In the genomic region with DNA sequence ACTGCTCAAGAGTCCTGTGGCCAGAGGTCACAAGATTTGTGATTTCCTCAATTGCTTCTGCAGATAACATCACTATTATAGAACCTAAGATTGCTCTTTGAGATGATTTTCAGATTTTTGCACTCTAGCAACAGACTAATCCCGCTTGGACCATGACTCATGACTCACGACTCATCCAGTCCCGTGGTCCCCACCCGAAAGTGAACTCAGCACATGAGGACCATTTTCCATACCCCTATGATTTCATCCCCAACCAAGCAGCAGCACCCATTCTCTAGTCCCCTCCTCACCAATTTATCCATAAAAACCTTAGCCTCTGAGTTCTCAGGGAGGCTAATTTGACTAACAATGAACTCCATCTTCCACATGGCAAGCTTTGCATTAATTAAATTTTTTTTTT, we compare ENCODE assay signal across 24 cellular contexts.
"Had no signal": no experiment of that assay in that cellular context is flagged by ENCODE, and none has a peak within 500 bp of the region (broad histone marks: within the 10 kb centered on the region; RNA-seq: fewer than 3 reads in every experiment).

No MANE protein-coding gene starts in this region.

- H3K4me3 ChIP-seq: ascending aorta, breast epithelium, gastroesophageal sphincter, heart right ventricle, left ventricle myocardium inferior, mucosa of descending colon, neural progenitor cell, vagina had no signal

- H3K27me3 ChIP-seq: ascending aorta, breast epithelium, gastroesophageal sphincter, heart right ventricle, neural progenitor cell, vagina had no signal

- H3K9ac ChIP-seq: neural progenitor cell had no signal

- H3K27ac ChIP-seq: ascending aorta, breast epithelium, gastroesophageal sphincter, heart right ventricle, left ventricle myocardium inferior, neural progenitor cell, vagina had no signal

- H3K4me3 Mint-ChIP-seq: activated CD4-positive, alpha-beta memory T cell treated with anti-CD3 and anti-CD28 coated beads for 36 hours; activated CD4-positive, alpha-beta T cell treated with anti-CD3 and anti-CD28 coated beads for 36 hours; activated naive CD4-positive, alpha-beta T cell treated with anti-CD3 and anti-CD28 coated beads for 36 hours; memory B cell; naive B cell; neural progenitor cell; stimulated activated naive CD8-positive, alpha-beta T cell treated with anti-CD3 and anti-CD28 coated beads, Interleukin-15, Interleukin-2, amounts not matched to agents 100 ng/mL and 50 ng/mL, for 24 hours; WTC11 had no signal

- H2AFZ ChIP-seq: neural progenitor cell had no signal

- H3K36me3 Mint-ChIP-seq: activated CD4-positive, alpha-beta memory T cell treated with anti-CD3 and anti-CD28 coated beads for 36 hours; memory B cell; naive B cell; neural progenitor cell had no signal

- H3K4me2 ChIP-seq: neural progenitor cell had no signal

- H3K9me3 ChIP-seq: ascending aorta, breast epithelium, gastroesophageal sphincter, mucosa of descending colon, vagina had no signal

- DNase-seq: activated CD4-positive, alpha-beta memory T cell treated with anti-CD3 and anti-CD28 coated beads for 36 hours; activated CD4-positive, alpha-beta T cell treated with anti-CD3 and anti-CD28 coated beads for 36 hours; activated naive CD4-positive, alpha-beta T cell treated with anti-CD3 and anti-CD28 coated beads for 36 hours; activated T-cell treated with anti-CD3 and anti-CD28 coated beads, Interleukin-2, amount 50 U/mL, for 1 hour; cerebellar nuclear complex; cortex of kidney; erythroblast; heart right ventricle; kidney glomerular epithelial cell; left ventricle myocardium inferior; mucosa of descending colon; naive B cell; stimulated activated CD4-positive, alpha-beta T cell treated with anti-CD3 and anti-CD28 coated beads, Interleukin-2, amount 100 ng/mL, for 24 hours; trophoblast cell had no signal

- H3K36me3 ChIP-seq: ascending aorta, breast epithelium, gastroesophageal sphincter, heart right ventricle, left ventricle myocardium inferior, neural progenitor cell, vagina had no signal

- H3K9me3 Mint-ChIP-seq: activated naive CD4-positive, alpha-beta T cell treated with anti-CD3 and anti-CD28 coated beads for 36 hours; activated T-helper 2 cell treated with anti-CD3 and anti-CD28 coated beads, Interferon-gamma antibody, Interleukin-2, Interleukin-4, amounts not matched to agents 10 μg/mL and 5 μg/mL and 100 μg/mL, durations not matched to agents 14 hours and 24 hours and 36 hours; memory B cell; stimulated activated naive CD8-positive, alpha-beta T cell treated with anti-CD3 and anti-CD28 coated beads, Interleukin-15, Interleukin-2, amounts not matched to agents 100 ng/mL and 50 ng/mL, for 24 hours had no signal

- ATAC-seq: activated CD4-positive, alpha-beta T cell treated with anti-CD3 and anti-CD28 coated beads for 36 hours; gastroesophageal sphincter; heart right ventricle; mucosa of descending colon; WTC11 had no signal

- H3K4me1 Mint-ChIP-seq: activated CD4-positive, alpha-beta T cell treated with anti-CD3 and anti-CD28 coated beads for 36 hours; memory B cell; naive B cell; neural progenitor cell; WTC11 had no signal

- H3K27ac Mint-ChIP-seq: activated CD4-positive, alpha-beta memory T cell treated with anti-CD3 and anti-CD28 coated beads for 36 hours; activated CD4-positive, alpha-beta T cell treated with anti-CD3 and anti-CD28 coated beads for 36 hours; activated naive CD4-positive, alpha-beta T cell treated with anti-CD3 and anti-CD28 coated beads for 36 hours; activated T-helper 2 cell treated with anti-CD3 and anti-CD28 coated beads, Interferon-gamma antibody, Interleukin-2, Interleukin-4, amounts not matched to agents 10 μg/mL and 5 μg/mL and 100 μg/mL, durations not matched to agents 14 hours and 24 hours and 36 hours; memory B cell; naive B cell; neural progenitor cell; progenitor cell of endocrine pancreas; stimulated activated naive CD8-positive, alpha-beta T cell treated with anti-CD3 and anti-CD28 coated beads, Interleukin-15, Interleukin-2, amounts not matched to agents 100 ng/mL and 50 ng/mL, for 24 hours; WTC11 had no signal

- H3K27me3 Mint-ChIP-seq: activated CD4-positive, alpha-beta memory T cell treated with anti-CD3 and anti-CD28 coated beads for 36 hours; activated CD4-positive, alpha-beta T cell treated with anti-CD3 and anti-CD28 coated beads for 36 hours; memory B cell; naive B cell; progenitor cell of endocrine pancreas had no signal

- H3K4me1 ChIP-seq: ascending aorta, breast epithelium, gastroesophageal sphincter, heart right ventricle, left ventricle myocardium inferior, neural progenitor cell, vagina had no signal
